Comparison of ENCODE assay signal across 23 cellular contexts in the genomic region with DNA sequence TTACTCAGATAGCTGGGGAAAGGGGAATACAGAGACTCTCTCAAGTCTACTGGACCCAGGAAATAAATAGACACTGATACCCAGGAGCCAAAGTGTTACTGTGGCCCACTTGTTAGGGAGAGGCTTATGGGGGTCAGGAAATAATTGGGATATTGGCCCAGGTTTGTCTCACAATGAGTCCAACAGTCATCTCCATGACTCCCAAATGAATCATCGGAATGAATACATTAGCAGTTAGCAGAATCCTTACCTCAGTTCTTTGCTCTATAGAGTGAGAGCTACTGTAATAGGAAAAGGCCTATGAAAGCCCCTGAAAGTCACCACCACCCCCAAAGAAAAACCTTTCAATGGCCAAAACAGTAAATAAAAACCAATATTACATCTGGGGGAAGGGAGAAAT. TPM values are rescaled to one million over a fixed set of nuclear protein-coding genes. Genes with fewer than 3 reads are reported as not detected.
DNase-seq lines count a peak whose midpoint lies in the region; ATAC-seq and TF ChIP-seq lines count a peak whose summit lies in the region.
"Had no signal": no experiment of that assay in that cellular context is flagged by ENCODE, and none has a peak within 500 bp of the region (broad histone marks: within the 10 kb centered on the region; RNA-seq: fewer than 3 reads in every experiment).

No MANE protein-coding gene starts in this region.

- intact Hi-C loops in uterus (cut with DNase I; ENCODE audit: low total_unique reads), result no loop called here

- no peak overlapping the region for H3K4me3 ChIP-seq in epithelial cell of esophagus (ENCODE audit: low read length)
- H3K4me3 ChIP-seq in skeletal muscle satellite cell (ENCODE audit: low read length), result no peak overlapping the region
- H3K4me3 ChIP-seq in uterus, result no peak overlapping the region
- H3K4me3 ChIP-seq: BLaER1, cardiac muscle cell, dorsolateral prefrontal cortex, ovary, skin epidermis, vagina had no signal

- peak; percentile 3 for DNase-seq in GM04504 (ENCODE audit: low read depth)
- peak; percentile 46 for DNase-seq in RKO (ENCODE audit: low spot score)
- peak; percentile 45 for DNase-seq in epithelial cell of esophagus (ENCODE audit: low read depth)
- DNase-seq in uterus, result no peak
- DNase-seq: activated CD4-positive, CD25-positive, alpha-beta regulatory T cell; activated CD8-positive, alpha-beta T cell treated with anti-CD3 and anti-CD28 coated beads, Interleukin-2, amount 10 ng/mL, durations not matched to agents 7 days and 5 days; activated naive CD8-positive, alpha-beta T cell treated with anti-CD3 and anti-CD28 coated beads for 36 hours; dorsolateral prefrontal cortex; GOT3; head of caudate nucleus; immature natural killer cell; naive thymus-derived CD4-positive, alpha-beta T cell; NCI-H2029 treated with DMSO at 0.1 percent for 48 hours; NCI-H526; ovary; stimulated activated CD4-positive, alpha-beta T cell treated with anti-CD3 and anti-CD28 coated beads, Interleukin-4, amount 100 ng/mL, for 1 hour had no signal

- ATAC-seq in HG03159 (IDR thresholded peaks at IDR 0.05; ENCODE audit: unreplicated experiment) (no peak), GM21576 (IDR thresholded peaks at IDR 0.05; ENCODE audit: unreplicated experiment) (no peak)
- ATAC-seq: activated CD8-positive, alpha-beta T cell treated with anti-CD3 and anti-CD28 coated beads, Interleukin-2, amount 10 ng/mL, durations not matched to agents 7 days and 5 days; naive thymus-derived CD4-positive, alpha-beta T cell had no signal

- no peaks in the 10 kb centered on the region for H3K9me3 ChIP-seq in skeletal muscle satellite cell (replicated peaks; ENCODE audit: low read length)
- H3K9me3 ChIP-seq in uterus, result no peaks in the 10 kb centered on the region
- H3K9me3 ChIP-seq: BLaER1, ovary, vagina had no signal

- no peaks in the 10 kb centered on the region for H3K36me3 ChIP-seq in skeletal muscle satellite cell (ENCODE audit: insufficient read depth, low read length)
- H3K36me3 ChIP-seq in uterus, result no peaks in the 10 kb centered on the region
- H3K36me3 ChIP-seq: ovary, vagina had no signal

- no peak for TF ChIP-seq POLR2A in uterus (IDR thresholded peaks at IDR 0.05)

- no peak overlapping the region for H3K27ac ChIP-seq in uterus
- H3K27ac ChIP-seq: BLaER1, cardiac muscle cell, dorsolateral prefrontal cortex, ovary, skin epidermis, vagina had no signal

- peaks cover 13% of the 10 kb centered on the region for H3K4me1 ChIP-seq in skeletal muscle satellite cell (ENCODE audit: control insufficient read depth, insufficient read depth, low read length)
- H3K4me1 ChIP-seq in uterus, result no peaks in the 10 kb centered on the region
- H3K4me1 ChIP-seq: BLaER1, vagina had no signal

- peak overlapping the region; percentile 30 for H3K4me2 ChIP-seq in skeletal muscle satellite cell (ENCODE audit: low read length)
- H3K4me2 ChIP-seq: BLaER1 had no signal

- TF ChIP-seq CTCF in epithelial cell of esophagus (IDR thresholded peaks at IDR 0.05; ENCODE audit: insufficient read depth, low read depth, low read length, missing control alignments) (no peak), uterus (IDR thresholded peaks at IDR 0.05) (no peak)

- H3K9ac ChIP-seq in skeletal muscle satellite cell (ENCODE audit: low read depth, low read length), result peak overlapping the region; percentile 19
- H3K9ac ChIP-seq: BLaER1 had no signal

- H3K27me3 ChIP-seq in skeletal muscle satellite cell (ENCODE audit: control insufficient read depth, insufficient read depth, low read length), result no peaks in the 10 kb centered on the region
- no peaks in the 10 kb centered on the region for H3K27me3 ChIP-seq in uterus
- H3K27me3 ChIP-seq: cardiac muscle cell, ovary, vagina had no signal

RNA-seq across cellular contexts. Expression of gene ARHGEF6, which starts 42.4 kb away (rescaled TPM):
- 10.9 and 11.7 TPM in 2 replicates for total RNA-seq in skeletal muscle satellite cell (2012; rRNA removed)
- 10 to 100 TPM; 19.7 to 26.9 (median 24.7) TPM for total RNA-seq in uterus

RNA-seq across cellular contexts. Expression of gene RBMX, which starts 57.4 kb away (rescaled TPM):
- 198 and 205 TPM in 2 replicates for total RNA-seq in skeletal muscle satellite cell (2012; rRNA removed)
- 100 to 1,000 TPM; 231 to 478 (median 248) TPM for total RNA-seq in uterus

Comparison
In these comparisons a context has a peak if more than half of its experiments do, and no peak if none do; other contexts are left out.
1. DNase-seq: peak in GM04504 (single experiment), RKO (single experiment) and epithelial cell of esophagus (single experiment); none in uterus (0 of 2).